In the genomic region with DNA sequence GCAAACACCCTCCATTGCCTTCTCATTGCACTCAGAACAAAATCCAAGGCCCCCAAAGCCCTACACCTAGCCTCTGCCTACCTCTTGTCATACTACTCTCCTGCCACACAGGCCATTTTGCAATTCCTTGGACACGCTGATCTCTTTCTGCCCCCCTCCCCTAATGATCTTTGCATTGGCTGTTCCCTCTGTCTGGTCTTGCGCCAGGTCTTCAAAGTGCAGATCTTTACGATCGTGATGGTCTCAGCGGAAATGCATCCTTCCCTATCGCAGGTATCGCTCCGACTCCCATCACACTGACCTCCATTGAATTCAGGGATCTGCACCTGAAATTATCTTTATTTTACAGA, we compare ENCODE assay signal across 1 cellular context.
TF ChIP-seq lines count a peak whose summit lies in the region.

No MANE protein-coding gene starts in this region.

TF ChIP-seq in WTC11, 78 proteins besides CTCF, POLR2A, EP300 and RAD21 (continued from another document):
- no peak for TF ChIP-seq USF2 (CRISPR knock-in tag; IDR thresholded peaks at IDR 0.05)
- no peak for TF ChIP-seq OVOL2 (CRISPR knock-in tag; IDR thresholded peaks at IDR 0.05; ENCODE audit: borderline replicate concordance)
